Comparison of ENCODE assay signal across 9 cellular contexts in genomic region chr7:50307368-50308012, GRCh38. TPM values are rescaled to one million over a fixed set of nuclear protein-coding genes. Genes with fewer than 3 reads are reported as not detected.
A peak's percentile ranks its signal among the peaks of the same experiment; 100 is the strongest.
DNase-seq lines count a peak whose midpoint lies in the region; ATAC-seq and TF ChIP-seq lines count a peak whose summit lies in the region.
"Had no signal": no experiment of that assay in that cellular context is flagged by ENCODE, and none has a peak within 500 bp of the region (broad histone marks: within the 10 kb centered on the region; RNA-seq: fewer than 3 reads in every experiment).

No MANE protein-coding gene starts in this region.

- peaks cover 26 to 36% of the 10 kb centered on the region in 2 donors for H3K4me1 ChIP-seq in naive thymus-derived CD4-positive, alpha-beta T cell (ENCODE audit: control insufficient read depth in 2 of 2, insufficient read depth in 2 of 2, low read length in 2 of 2)

- H3K4me3 ChIP-seq in naive thymus-derived CD4-positive, alpha-beta T cell (ENCODE audit: low read length) = peak overlapping the region; percentile 84

- peak overlapping the region in 6 of 9 donors; percentile 97 to 100 (median 99) for H3K27ac Mint-ChIP-seq in naive thymus-derived CD4-positive, alpha-beta T cell
- H3K27ac Mint-ChIP-seq: H9 had no signal

- H3K27me3 Mint-ChIP-seq in naive thymus-derived CD4-positive, alpha-beta T cell = peaks cover 0 to 2% (median 0%) of the 10 kb centered on the region in 5 donors

- POLR2A ChIA-PET in naive thymus-derived CD4-positive, alpha-beta T cell (lab: Charles Lee) = interaction anchor here (0.8 to 44.3 kb wide), 11 partner anchors 14 to 163 kb away, joined by 3 to 2368 read pairs (median 5); no protein-coding TSS in a partner anchor

- TF ChIP-seq CTCF in GM13976 (IDR thresholded peaks at IDR 0.05; ENCODE audit: borderline replicate concordance, control extremely low read depth, extremely low read depth, insufficient read depth, missing control alignments) = peak; percentile 34

- ATAC-seq in HG03066 (IDR thresholded peaks at IDR 0.05; ENCODE audit: low read depth, unreplicated experiment) = peak; percentile 20
- ATAC-seq in naive thymus-derived CD4-positive, alpha-beta T cell = peak; percentile 59
- ATAC-seq in HG03139 (IDR thresholded peaks at IDR 0.05; ENCODE audit: unreplicated experiment) = no peak
- ATAC-seq in HG03460 (IDR thresholded peaks at IDR 0.05; ENCODE audit: unreplicated experiment) = no peak

- no peak for DNase-seq in GM13976 (ENCODE audit: low spot score)
- peak; percentile 78 for DNase-seq in activated CD4-positive, alpha-beta T cell treated with anti-CD3 and anti-CD28 coated beads for 48 hours
- peak in 7 of 9 donors; percentile 75 to 87 (median 82) for DNase-seq in naive thymus-derived CD4-positive, alpha-beta T cell
- DNase-seq in pons (ENCODE audit: low spot score) = no peak
- no peak for DNase-seq in ACHN
- DNase-seq: H9 had no signal

- CTCF ChIA-PET in naive thymus-derived CD4-positive, alpha-beta T cell (lab: Charles Lee) = interaction anchor here (0.7 to 13.1 kb wide), 13 partner anchors 8 to 101 kb away, joined by 3 to 210 read pairs (median 6); no protein-coding TSS in a partner anchor

- H3K4me3 Mint-ChIP-seq in naive thymus-derived CD4-positive, alpha-beta T cell = peak overlapping the region; percentile 91 to 100 (median 99)
- H3K4me3 Mint-ChIP-seq: H9 had no signal

- H3K9me3 ChIP-seq in naive thymus-derived CD4-positive, alpha-beta T cell (ENCODE audit: control insufficient read depth in 2 of 3, low read length in 3 of 3) = no peaks in the 10 kb centered on the region

- H3K36me3 Mint-ChIP-seq in naive thymus-derived CD4-positive, alpha-beta T cell = peaks cover 11 to 66% (median 40%) of the 10 kb centered on the region in 5 donors

- H3K27me3 ChIP-seq in naive thymus-derived CD4-positive, alpha-beta T cell (ENCODE audit: control insufficient read depth in 2 of 2, insufficient read depth in 2 of 2, low read length in 2 of 2) = no peaks in the 10 kb centered on the region

- H3K27ac ChIP-seq in naive thymus-derived CD4-positive, alpha-beta T cell (ENCODE audit: low read depth, low read length) = peak overlapping the region; percentile 90

- peaks cover 22 to 54% (median 38%) of the 10 kb centered on the region in 7 donors for H3K4me1 Mint-ChIP-seq in naive thymus-derived CD4-positive, alpha-beta T cell

- in situ Hi-C loops in GM13976 (cut with MboI; ENCODE audit: low sequenced_read_pairs, unreplicated experiment) = no loop called here
- in situ Hi-C loops in ACHN (cut with HindIII; ENCODE audit: low pct_ligation_motif_present, low pct_unique_long_range_greater_than_20kb, low sequenced_read_pairs) = no loop called here

- intact Hi-C loops in naive thymus-derived CD4-positive, alpha-beta T cell (cut with micrococcal nuclease) = loop anchor here (1.0 to 5.0 kb wide), 13 partner anchors 10 to 165 kb away; partner anchors contain the start of gene FIGNL1 (in 1 of the 2)

- peaks cover 0 to 4% (median 0%) of the 10 kb centered on the region in 11 donors for H3K9me3 Mint-ChIP-seq in naive thymus-derived CD4-positive, alpha-beta T cell

- H3K36me3 ChIP-seq in naive thymus-derived CD4-positive, alpha-beta T cell (ENCODE audit: control insufficient read depth in 2 of 3, insufficient read depth in 3 of 3, low read length in 3 of 3) = peaks cover 0 to 14% (median 0%) of the 10 kb centered on the region in 3 experiments

RNA-seq across cellular contexts. Expression of gene IKZF1, which starts 3.0 kb away (rescaled TPM):
- total RNA-seq in naive thymus-derived CD4-positive, alpha-beta T cell = 100 to 1,000 TPM; 388 to 548 (median 463) TPM
- polyA plus RNA-seq in naive thymus-derived CD4-positive, alpha-beta T cell = 100 to 1,000 TPM; 258 to 318 TPM

Comparison
In these comparisons a context has a peak if more than half of its experiments do, and no peak if none do; other contexts are left out.
1. DNase-seq: peak in activated CD4-positive, alpha-beta T cell treated with anti-CD3 and anti-CD28 coated beads for 48 hours (single experiment) and naive thymus-derived CD4-positive, alpha-beta T cell (7 of 9); none in GM13976 (single experiment), pons (single experiment) and ACHN (single experiment).
2. ATAC-seq: peak in HG03066 (single experiment) and naive thymus-derived CD4-positive, alpha-beta T cell (single experiment); none in HG03139 (single experiment) and HG03460 (single experiment).